ENCODE assay signal across 7 cellular contexts in the genomic region with DNA sequence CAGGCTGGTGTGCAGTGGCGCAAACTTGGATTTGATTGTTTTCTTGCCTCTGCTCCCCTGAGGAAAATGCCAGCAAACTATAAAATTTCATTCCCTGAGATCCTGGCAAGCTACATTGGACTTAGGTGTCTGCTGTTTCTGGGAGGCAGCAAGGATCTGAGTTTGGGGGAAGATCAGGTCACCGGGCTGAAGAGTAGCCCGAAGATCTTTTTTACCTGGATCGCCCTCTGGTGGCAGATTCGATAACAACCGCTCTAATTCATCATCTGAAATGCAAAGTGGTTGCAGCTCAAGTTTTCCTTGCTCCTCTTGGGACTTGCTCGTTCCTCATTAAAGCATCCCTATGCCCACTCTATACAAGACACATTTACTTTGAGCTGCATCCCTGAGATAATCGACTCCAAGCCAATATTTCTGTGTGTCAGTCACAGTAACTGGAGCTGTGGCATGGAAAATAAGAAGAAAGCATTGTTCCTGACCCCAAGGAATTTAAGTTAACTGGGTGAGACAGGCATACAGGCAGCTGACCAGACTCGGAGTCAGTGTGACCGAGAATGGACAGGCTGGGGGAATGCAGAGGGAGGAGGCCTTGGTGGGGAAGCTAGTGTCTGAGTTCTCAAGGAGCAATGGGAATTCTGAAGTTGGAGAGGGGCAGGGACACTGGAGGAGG.
DNase-seq lines count a peak whose midpoint lies in the region; ATAC-seq and TF ChIP-seq lines count a peak whose summit lies in the region.

No MANE protein-coding gene starts in this region.

- in situ Hi-C loops in astrocyte of the cerebellum (cut with HindIII; ENCODE audit: low sequenced_read_pairs) = loop anchor here (10.0 kb wide), 1 partner anchor 244 kb away; no protein-coding TSS in a partner anchor

- no peaks in the 10 kb centered on the region for H3F3A ChIP-seq in SU-DHL-6 (ENCODE audit: insufficient read depth)

- DNase-seq in GM04504 (ENCODE audit: low read depth) (peak; percentile 10), astrocyte of the cerebellum (ENCODE audit: low read depth) (peak; percentile 3), iPS-NIHi7 (ENCODE audit: extremely low spot score) (peak; percentile 88)
- DNase-seq in stimulated activated CD4-positive, alpha-beta T cell treated with anti-CD3 and anti-CD28 coated beads, Interleukin-1b, Interleukin-23, amount 100 ng/mL, for 48 hours = peak; percentile 29

- TF ChIP-seq CTCF in KMS-11 (conservative IDR thresholded peaks at IDR 0.05; ENCODE audit: low read depth, low read length) (peak; percentile 77), SU-DHL-6 (IDR thresholded peaks at IDR 0.05; ENCODE audit: insufficient read depth, low read length, poor library complexity, severe bottlenecking) (peak; percentile 73), astrocyte of the cerebellum (IDR thresholded peaks at IDR 0.05; ENCODE audit: low read depth, low read length, missing control alignments) (peak; percentile 75)

- no peaks in the 10 kb centered on the region for H4K20me1 ChIP-seq in KMS-11 (ENCODE audit: insufficient read depth)
- no peaks in the 10 kb centered on the region for H4K20me1 ChIP-seq in SU-DHL-6 (ENCODE audit: low read depth, low read length)

- no peaks in the 10 kb centered on the region for H3K9me3 ChIP-seq in SU-DHL-6 (ENCODE audit: insufficient read depth, low read length)

- no peak overlapping the region for H2AFZ ChIP-seq in KMS-11 (ENCODE audit: low read depth)
- H2AFZ ChIP-seq in SU-DHL-6 (ENCODE audit: low read depth, low read length, severe bottlenecking) = no peak overlapping the region

- no peak overlapping the region for H3K4me2 ChIP-seq in KMS-11
- H3K4me2 ChIP-seq in SU-DHL-6 (ENCODE audit: low read depth, low read length, poor library complexity, severe bottlenecking) = no peak overlapping the region

- ATAC-seq in HG02870 (IDR thresholded peaks at IDR 0.05; ENCODE audit: unreplicated experiment) = no peak

- H3K9ac ChIP-seq in KMS-11 = no peak overlapping the region
- no peak overlapping the region for H3K9ac ChIP-seq in SU-DHL-6 (ENCODE audit: low read length)

- H3K36me3 ChIP-seq in KMS-11 (ENCODE audit: insufficient read depth) (no peaks in the 10 kb centered on the region), SU-DHL-6 (ENCODE audit: low read length) (no peaks in the 10 kb centered on the region)

- H3K27ac ChIP-seq in KMS-11 (no peak overlapping the region), SU-DHL-6 (ENCODE audit: low read depth, low read length) (no peak overlapping the region)

- H3K9me2 ChIP-seq in SU-DHL-6 (replicated peaks; ENCODE audit: insufficient read depth, low read length) = no peaks in the 10 kb centered on the region

- H3K27me3 ChIP-seq in KMS-11 (ENCODE audit: insufficient read depth, low read depth) (no peaks in the 10 kb centered on the region), SU-DHL-6 (ENCODE audit: low read length) (no peaks in the 10 kb centered on the region)

- no peaks in the 10 kb centered on the region for H3K4me1 ChIP-seq in KMS-11 (ENCODE audit: low read depth, poor library complexity, severe bottlenecking)

- H3K4me3 ChIP-seq in KMS-11 (IDR thresholded peaks at IDR 0.05; ENCODE audit: insufficient read depth, low read depth, low read length) = no peak overlapping the region
- H3K4me3 ChIP-seq in SU-DHL-6 (ENCODE audit: insufficient read depth, low read length, poor library complexity, severe bottlenecking) = no peak overlapping the region
- no peak overlapping the region for H3K4me3 ChIP-seq in astrocyte of the cerebellum (ENCODE audit: low read depth, low read length)

- H3K79me2 ChIP-seq in KMS-11 (ENCODE audit: insufficient read depth, low read depth) = no peaks in the 10 kb centered on the region
- H3K79me2 ChIP-seq in SU-DHL-6 (ENCODE audit: insufficient read depth, low read length) = no peaks in the 10 kb centered on the region

Comparison
In these comparisons a context has a peak if more than half of its experiments do, and no peak if none do; other contexts are left out.
1. DNase-seq: peak in every context shown above with its lines; median percentile 88 in iPS-NIHi7; 29 in stimulated activated CD4-positive, alpha-beta T cell treated with anti-CD3 and anti-CD28 coated beads, Interleukin-1b, Interleukin-23, amount 100 ng/mL, for 48 hours; 10 in GM04504; 3 in astrocyte of the cerebellum.